ENCODE assay signal across 9 cellular contexts in the genomic region with DNA sequence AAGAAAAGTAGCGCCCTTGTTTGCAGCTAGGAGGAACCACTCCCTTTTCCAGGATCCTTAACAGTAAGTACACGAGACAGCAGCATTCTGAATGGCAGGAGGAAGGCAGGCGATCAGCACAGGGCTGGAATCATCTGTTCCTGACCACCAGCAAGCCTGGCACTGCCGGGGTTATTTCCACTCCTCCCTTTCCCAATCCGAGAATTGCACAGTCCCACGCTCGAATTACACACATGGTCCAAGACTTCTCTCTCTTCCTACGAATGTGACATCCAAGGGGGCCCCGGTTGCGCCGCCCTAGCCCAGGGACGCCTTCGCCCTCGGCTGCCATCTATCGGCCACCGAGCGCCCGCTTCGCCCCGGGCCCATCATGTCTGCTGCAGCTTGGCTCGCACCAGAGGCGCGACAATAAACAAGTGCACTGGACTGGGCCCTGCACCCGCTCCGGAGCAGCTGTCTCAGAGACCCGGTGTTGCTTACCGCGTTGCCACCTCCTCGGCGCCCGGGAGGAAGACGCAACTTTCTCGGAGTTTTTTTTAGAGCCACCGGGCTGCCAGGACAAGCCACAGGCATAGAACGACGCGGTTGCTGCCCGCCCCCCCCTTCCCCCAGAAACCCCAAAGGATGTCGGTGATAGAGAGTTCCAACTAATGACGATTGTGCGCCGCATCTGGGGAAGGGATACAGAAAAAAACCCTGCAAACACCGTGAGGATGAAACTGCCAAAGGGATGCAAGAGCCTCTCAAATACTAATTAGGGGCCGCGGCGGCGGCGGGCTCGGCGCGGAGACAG. TPM values are rescaled to one million over a fixed set of nuclear protein-coding genes. Genes with fewer than 3 reads are reported as not detected.
DNase-seq lines count a peak whose midpoint lies in the region; ATAC-seq and TF ChIP-seq lines count a peak whose summit lies in the region.
"Had no signal": no experiment of that assay in that cellular context is flagged by ENCODE, and none has a peak within 500 bp of the region (broad histone marks: within the 10 kb centered on the region; RNA-seq: fewer than 3 reads in every experiment).

TSS of gene SLITRK5 (plus strand) at position 341 of the 793 bp plus-strand sequence. CDS start 4,018 bp downstream, outside the sequence.

- intact Hi-C loops in testis (cut with DNase I; ENCODE audit: low total_unique reads): no loop called here

- peak within 1 kb of the TSS; percentile 15 to 52 for H3K4me3 ChIP-seq in foreskin fibroblast (ENCODE audit: low read depth in 1 of 2, low read length in 2 of 2)
- H3K4me3 ChIP-seq in testis: peak within 1 kb of the TSS; percentile 55 to 66

- no peaks in the 10 kb centered on the region for H3K9me3 Mint-ChIP-seq in neural crest cell

- TF ChIP-seq POLR2A in testis (IDR thresholded peaks at IDR 0.05): no peak

- peak; percentile 98 for ATAC-seq in GM21360 (IDR thresholded peaks at IDR 0.05; ENCODE audit: unreplicated experiment)

- peaks cover 7% of the 10 kb centered on the region for H3K4me1 ChIP-seq in testis

- peak within 1 kb of the TSS; percentile 79 for H3K27ac Mint-ChIP-seq in neural crest cell (ENCODE audit: unreplicated experiment)

- no peaks in the 10 kb centered on the region for H3K9me3 ChIP-seq in testis

- H3K4me1 Mint-ChIP-seq in neural crest cell: peaks cover 35% of the 10 kb centered on the region

- peaks cover 39% of the 10 kb centered on the region for H3K27me3 Mint-ChIP-seq in neural crest cell (ENCODE audit: low read depth)

- TF ChIP-seq CTCF in foreskin fibroblast (IDR thresholded peaks at IDR 0.05; ENCODE audit: low read depth, low read length): peak; percentile 72
- peak; percentile 93 for TF ChIP-seq CTCF in neural crest cell (conservative IDR thresholded peaks at IDR 0.05)
- TF ChIP-seq CTCF in testis (IDR thresholded peaks at IDR 0.05): peak; percentile 32 to 86 (median 64)

- no peak within 1 kb of the TSS for H3K27ac ChIP-seq in testis

- DNase-seq in COLO829 (ENCODE audit: low spot score): peak; percentile 57
- DNase-seq in HK-2 (ENCODE audit: unreplicated experiment): peak; percentile 86
- peak; percentile 92 for DNase-seq in OCI-M1 (lab: John Stamatoyannopoulos, UW)
- peak; percentile 41 for DNase-seq in activated T-helper 9 cell treated with anti-CD3 and anti-CD28 coated beads, Interleukin-2, amount 50 U/mL, for 16 hours (ENCODE audit: low read depth)
- peak; percentile 16 to 54 for DNase-seq in foreskin fibroblast
- peak; percentile 90 for DNase-seq in neural crest cell (ENCODE audit: low read depth, low spot score)
- peak; percentile 86 for DNase-seq in testis

- whole genome bisulfite sequencing in testis, 2 donors: 0% methylated on average over 21 to 51 of the region's 51 CpGs

- peaks cover 5% of the 10 kb centered on the region for H3K36me3 Mint-ChIP-seq in neural crest cell (ENCODE audit: low read depth)

- H3K27me3 ChIP-seq in testis: no peaks in the 10 kb centered on the region

- H3K36me3 ChIP-seq in testis (ENCODE audit: low read depth, missing control alignments): no peaks in the 10 kb centered on the region

- peak within 1 kb of the TSS; percentile 97 for H3K4me3 Mint-ChIP-seq in neural crest cell

RNA-seq across cellular contexts. Expression of gene SLITRK5, which starts in this region (rescaled TPM):
- total RNA-seq in neural crest cell: 5.3 and 5.4 TPM in 2 replicates
- under 1 TPM; 0.31 TPM for total RNA-seq in testis
- 0.24 TPM for polyA plus RNA-seq in testis (ENCODE audit: insufficient read depth, low read depth, low replicate concordance)
- total RNA-seq: activated CD8-positive, alpha-beta memory T cell treated with anti-CD3 and anti-CD28 coated beads for 36 hours had no signal

Comparison
In these comparisons a context has a peak if more than half of its experiments do, and no peak if none do; other contexts are left out.
1. Peak in DNase-seq and H3K4me3 ChIP-seq in testis; RNA of the gene not detected or under 1 TPM.
2. DNase-seq: peak in every context shown above with its lines; median percentile 92 in OCI-M1; 90 in neural crest cell; 86 in HK-2; 86 in testis; 57 in COLO829; 41 in activated T-helper 9 cell treated with anti-CD3 and anti-CD28 coated beads, Interleukin-2, amount 50 U/mL, for 16 hours; 35 in foreskin fibroblast.